ENCODE assay signal across 23 cellular contexts in the genomic region with DNA sequence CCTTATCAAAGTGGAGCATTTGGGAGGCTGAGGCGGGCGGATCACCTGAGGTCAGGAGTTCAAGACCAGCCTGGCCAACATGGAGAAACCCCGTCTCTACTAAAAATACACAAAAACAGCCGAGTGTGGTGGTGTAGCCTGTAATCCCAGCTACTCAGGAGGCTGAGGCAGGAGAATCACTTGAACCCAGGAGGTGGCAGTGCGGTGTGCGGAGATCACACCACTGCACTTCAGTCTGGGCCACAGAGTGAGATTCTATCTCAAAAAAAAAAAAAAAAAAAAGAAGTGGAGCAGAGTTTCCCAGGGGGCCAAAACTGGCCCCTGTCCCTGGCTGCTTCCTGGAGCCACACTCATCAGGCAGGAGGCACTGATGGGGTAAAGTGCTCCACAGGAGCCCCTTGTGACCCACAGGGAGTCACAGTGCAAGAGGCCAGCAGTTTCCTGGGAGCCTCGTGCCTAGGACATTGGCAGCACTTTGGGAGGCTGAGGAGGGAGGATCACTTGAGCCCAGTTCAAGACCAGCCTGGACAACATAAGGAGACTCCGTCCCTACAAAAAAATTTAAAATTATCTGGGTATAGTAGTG. TPM values are rescaled to one million over a fixed set of nuclear protein-coding genes. Genes with fewer than 3 reads are reported as not detected.
"Had no signal": no experiment of that assay in that cellular context is flagged by ENCODE, and none has a peak within 500 bp of the region (broad histone marks: within the 10 kb centered on the region; RNA-seq: fewer than 3 reads in every experiment).

No MANE protein-coding gene starts in this region.

- FAIRE-seq: astrocyte had no signal

- ATAC-seq: activated CD4-positive, CD25-positive, alpha-beta regulatory T cell treated with anti-CD3 and anti-CD28 coated beads, Interleukin-2, amount 50 U/mL, for 24 hours; activated CD8-positive, alpha-beta T cell treated with anti-CD3 and anti-CD28 coated beads for 36 hours had no signal

- H3K36me3 ChIP-seq: cardiac muscle cell, MG63, SJSA1 had no signal

- H3K27me3 ChIP-seq: cardiac muscle cell, MG63 had no signal

- H3K4me3 ChIP-seq: cardiac muscle cell, MG63, SJSA1 had no signal

- H3K4me1 ChIP-seq: SJSA1 had no signal

- H3K27ac ChIP-seq: cardiac muscle cell, SJSA1 had no signal

- DNase-seq: activated CD4-positive, alpha-beta T cell treated with anti-CD3 and anti-CD28 coated beads for 4 hours; activated CD8-positive, alpha-beta memory T cell treated with anti-CD3 and anti-CD28 coated beads, Interleukin-2, amount 50 U/mL, for 4 hours; activated CD8-positive, alpha-beta T cell treated with anti-CD3 and anti-CD28 coated beads for 36 hours; activated naive CD4-positive, alpha-beta T cell; activated T-cell treated with anti-CD3 and anti-CD28 coated beads, Interleukin-2, amount 50 U/mL, for 1 hour; KG1; MV-4-11; NCI-H1092 treated with DMSO at 0.1 percent for 48 hours; NCI-H1417 treated with DMSO at 0.1 percent for 48 hours; NCI-H1694; NCI-H2029 treated with DMSO at 0.1 percent for 48 hours; NCI-H345; NCI-H510A; NCI-H526 treated with DMSO at 0.1 percent for 48 hours; NCI-H82; RPMI8226; SHP77 had no signal

- H3K9me3 ChIP-seq: MG63, SJSA1 had no signal

RNA-seq across cellular contexts. Expression of a gene that starts 44.4 kb away (rescaled TPM):
- total RNA-seq: OCI-LY7, SJSA1 had no signal
